20 cellular contexts compared by ENCODE assay signal in genomic region chr10:22685926-22686325, GRCh38. TPM values are rescaled to one million over a fixed set of nuclear protein-coding genes. Genes with fewer than 3 reads are reported as not detected.
DNase-seq lines count a peak whose midpoint lies in the region; ATAC-seq and TF ChIP-seq lines count a peak whose summit lies in the region.
"Had no signal": no experiment of that assay in that cellular context is flagged by ENCODE, and none has a peak within 500 bp of the region (broad histone marks: within the 10 kb centered on the region; RNA-seq: fewer than 3 reads in every experiment).

No MANE protein-coding gene starts in this region.

- CTCF ChIA-PET in CD4-positive, alpha-beta T cell (lab: Charles Lee), result interaction anchor here (0.9 to 1.1 kb wide), 2 partner anchors 8 to 21 kb away, joined by 3 read pairs; no protein-coding TSS in a partner anchor
- CTCF ChIA-PET in naive thymus-derived CD4-positive, alpha-beta T cell (lab: Charles Lee), result interaction anchor here (0.8 kb wide), 1 partner anchor 25 kb away, joined by 3 read pairs; no protein-coding TSS in a partner anchor

- H3K9ac ChIP-seq in KMS-11 (no peak overlapping the region), mesenchymal stem cell (ENCODE audit: low read length) (no peak overlapping the region)

- H2AFZ ChIP-seq in KMS-11 (ENCODE audit: low read depth) (no peak overlapping the region), mesenchymal stem cell (ENCODE audit: low read depth, low read length) (no peak overlapping the region)

- POLR2A ChIA-PET in CD4-positive, alpha-beta T cell (lab: Charles Lee), result interaction anchor here (0.9 to 2.2 kb wide), 3 partner anchors 27 to 68 kb away, joined by 3 to 9 read pairs (median 3); no protein-coding TSS in a partner anchor
- POLR2A ChIA-PET in naive thymus-derived CD4-positive, alpha-beta T cell (lab: Charles Lee), result interaction anchor here (2.4 to 11.4 kb wide), 2 partner anchors 20 to 27 kb away, joined by 12 to 145 read pairs; partner anchors contain the start of gene PIP4K2A

- H3K27me3 ChIP-seq in CD4-positive, alpha-beta T cell (ENCODE audit: control insufficient read depth, insufficient read depth, low read length), result no peaks in the 10 kb centered on the region
- H3K27me3 ChIP-seq in KMS-11 (ENCODE audit: insufficient read depth, low read depth), result no peaks in the 10 kb centered on the region
- H3K27me3 ChIP-seq in naive thymus-derived CD4-positive, alpha-beta T cell (ENCODE audit: control insufficient read depth in 2 of 2, insufficient read depth in 2 of 2, low read length in 2 of 2), result no peaks in the 10 kb centered on the region
- no peaks in the 10 kb centered on the region for H3K27me3 ChIP-seq in mesenchymal stem cell (ENCODE audit: control insufficient read depth in 1 of 2, insufficient read depth in 1 of 2, low read length in 2 of 2)
- H3K27me3 ChIP-seq: cardiac muscle cell, thyroid gland had no signal

- H3K27ac ChIP-seq in CD4-positive, alpha-beta T cell (ENCODE audit: low read depth, low read length), result peak overlapping the region; percentile 75
- H3K27ac ChIP-seq in KMS-11 (peak overlapping the region; percentile 96; the same call in 1 of the 2 replicates), mesenchymal stem cell (ENCODE audit: low read length, poor library complexity, severe bottlenecking) (no peak overlapping the region)
- H3K27ac ChIP-seq in naive thymus-derived CD4-positive, alpha-beta T cell (ENCODE audit: low read depth, low read length), result peak overlapping the region; percentile 5
- H3K27ac ChIP-seq: cardiac muscle cell, thyroid gland had no signal

- no peaks in the 10 kb centered on the region for H3K36me3 Mint-ChIP-seq in CD4-positive, alpha-beta T cell (ENCODE audit: low read depth)
- H3K36me3 Mint-ChIP-seq in naive thymus-derived CD4-positive, alpha-beta T cell, result peaks cover 0 to 7% (median 0%) of the 10 kb centered on the region in 5 donors

- H3K79me2 ChIP-seq in KMS-11 (ENCODE audit: insufficient read depth, low read depth), result peaks cover 69% of the 10 kb centered on the region

- no peak for DNase-seq in CD4-positive, alpha-beta T cell
- peak; percentile 17 for DNase-seq in fibroblast of mammary gland (ENCODE audit: low read depth)
- no peak for DNase-seq in naive thymus-derived CD4-positive, alpha-beta T cell
- DNase-seq in GM10266 (ENCODE audit: extremely low spot score), result no peak
- no peak for DNase-seq in mesenchymal stem cell
- no peak for DNase-seq in GM19240 (ENCODE audit: insufficient read length, low spot score)
- DNase-seq: activated CD4-positive, alpha-beta T cell treated with anti-CD3 and anti-CD28 coated beads, Interleukin-2, amount 50 U/mL, for 4 hours; DMS53; effector CD4-positive, alpha-beta T cell; GOT3; left colon; NCI-H1105 treated with DMSO at 0.1 percent for 48 hours; NCI-H748 treated with DMSO at 0.1 percent for 48 hours; thyroid gland had no signal

- H3K36me3 ChIP-seq in KMS-11 (ENCODE audit: insufficient read depth) (no peaks in the 10 kb centered on the region), mesenchymal stem cell (ENCODE audit: control insufficient read depth in 1 of 2, insufficient read depth in 2 of 2, low read depth in 1 of 2, low read length in 2 of 2) (no peaks in the 10 kb centered on the region)
- no peaks in the 10 kb centered on the region for H3K36me3 ChIP-seq in naive thymus-derived CD4-positive, alpha-beta T cell (ENCODE audit: control insufficient read depth in 2 of 3, insufficient read depth in 3 of 3, low read length in 3 of 3)
- H3K36me3 ChIP-seq: cardiac muscle cell, thyroid gland had no signal

- ATAC-seq in CD4-positive, alpha-beta T cell (ENCODE audit: poor library complexity), result no peak
- no peak for ATAC-seq in naive thymus-derived CD4-positive, alpha-beta T cell
- ATAC-seq in HG02588 (IDR thresholded peaks at IDR 0.05; ENCODE audit: unreplicated experiment), result no peak
- ATAC-seq: left colon; Panc1; stimulated activated effector memory CD8-positive, alpha-beta T cell treated with anti-CD3 and anti-CD28 coated beads, Interleukin-12 subunit alpha, Interleukin-12 subunit beta, amount 100 ng/mL, for 72 hours had no signal

- H3K14ac ChIP-seq in mesenchymal stem cell (ENCODE audit: low read length in 2 of 2), result no peak overlapping the region

- no peak overlapping the region for H3K18ac ChIP-seq in mesenchymal stem cell (ENCODE audit: low read depth in 1 of 2, low read length in 2 of 2)

- no peaks in the 10 kb centered on the region for H4K20me1 ChIP-seq in KMS-11 (ENCODE audit: insufficient read depth)

- no peaks in the 10 kb centered on the region for H3K27me3 Mint-ChIP-seq in CD4-positive, alpha-beta T cell
- H3K27me3 Mint-ChIP-seq in naive thymus-derived CD4-positive, alpha-beta T cell, result no peaks in the 10 kb centered on the region

- H3K27ac Mint-ChIP-seq in CD4-positive, alpha-beta T cell, result peak overlapping the region; percentile 99
- H3K27ac Mint-ChIP-seq in naive thymus-derived CD4-positive, alpha-beta T cell, result peak overlapping the region in 8 of 9 donors; percentile 76 to 99 (median 94)

- peaks cover 92% of the 10 kb centered on the region for H3K4me1 Mint-ChIP-seq in CD4-positive, alpha-beta T cell (ENCODE audit: low read depth)
- peaks cover 65 to 99% (median 94%) of the 10 kb centered on the region in 7 donors for H3K4me1 Mint-ChIP-seq in naive thymus-derived CD4-positive, alpha-beta T cell

- 82% methylated on average over 8 of the region's 8 CpGs for WGBS in mesenchymal stem cell

- peak overlapping the region; percentile 21 for H3K4me3 Mint-ChIP-seq in CD4-positive, alpha-beta T cell
- peak overlapping the region in 3 of 10 donors; percentile 10 to 94 (median 27) for H3K4me3 Mint-ChIP-seq in naive thymus-derived CD4-positive, alpha-beta T cell
- H3K4me3 Mint-ChIP-seq: activated T-helper 1 cell treated with anti-CD3 and anti-CD28 coated beads, Interleukin-12 subunit alpha, Interleukin-12 subunit beta, Interleukin-2, Interleukin-4 antibody, amounts not matched to agents 30 ng/mL and 10 ng/mL and 1 ng/mL, durations not matched to agents 14 hours and 24 hours and 36 hours had no signal

- H2BK5ac ChIP-seq in mesenchymal stem cell (ENCODE audit: low read depth, low read length, poor library complexity, severe bottlenecking), result no peak overlapping the region

- H3K4me2 ChIP-seq in KMS-11, result peak overlapping the region; percentile 88
- H3K4me2 ChIP-seq in mesenchymal stem cell (ENCODE audit: low read length, poor library complexity, severe bottlenecking), result no peak overlapping the region

- H2BK120ac ChIP-seq in mesenchymal stem cell (ENCODE audit: low read depth, low read length), result no peak overlapping the region

- intact Hi-C loops in CD4-positive, alpha-beta T cell (cut with DNase I, micrococcal nuclease), result loop anchor here in 1 of 2 experiments (2.0 kb wide), 1 partner anchor 27 kb away; no protein-coding TSS in a partner anchor
- intact Hi-C loops in naive thymus-derived CD4-positive, alpha-beta T cell (cut with micrococcal nuclease), result loop anchor here in 1 of 2 donors (2.0 to 10.0 kb wide), 2 partner anchors 13 to 409 kb away; partner anchors contain the start of gene MSRB2

- H2AK5ac ChIP-seq in mesenchymal stem cell (ENCODE audit: low read length, severe bottlenecking), result no peak overlapping the region

- H3K4ac ChIP-seq in mesenchymal stem cell (ENCODE audit: low read depth in 1 of 2, low read length in 2 of 2), result no peak overlapping the region

- no peaks in the 10 kb centered on the region for H3K9me3 Mint-ChIP-seq in CD4-positive, alpha-beta T cell
- H3K9me3 Mint-ChIP-seq in naive thymus-derived CD4-positive, alpha-beta T cell, result no peaks in the 10 kb centered on the region
- H3K9me3 Mint-ChIP-seq: activated T-helper 1 cell treated with anti-CD3 and anti-CD28 coated beads, Interleukin-12 subunit alpha, Interleukin-12 subunit beta, Interleukin-2, Interleukin-4 antibody, amounts not matched to agents 30 ng/mL and 10 ng/mL and 1 ng/mL, durations not matched to agents 14 hours and 24 hours and 36 hours; stimulated activated effector memory CD8-positive, alpha-beta T cell treated with anti-CD3 and anti-CD28 coated beads, Interleukin-12 subunit alpha, Interleukin-12 subunit beta, amount 100 ng/mL, for 72 hours had no signal

- H3K4me1 ChIP-seq in KMS-11 (ENCODE audit: low read depth, poor library complexity, severe bottlenecking) (peaks cover 79% of the 10 kb centered on the region), mesenchymal stem cell (ENCODE audit: control insufficient read depth, insufficient read depth, low read depth, low read length) (peaks cover 20% of the 10 kb centered on the region)
- H3K4me1 ChIP-seq in naive thymus-derived CD4-positive, alpha-beta T cell (ENCODE audit: control insufficient read depth in 2 of 2, insufficient read depth in 2 of 2, low read length in 2 of 2), result peaks cover 89 to 91% of the 10 kb centered on the region in 2 donors

- peaks cover 8% of the 10 kb centered on the region for H3K79me1 ChIP-seq in mesenchymal stem cell (replicated peaks; ENCODE audit: low read length, poor library complexity, severe bottlenecking)

- no peak overlapping the region for H2BK12ac ChIP-seq in mesenchymal stem cell (ENCODE audit: low read length in 2 of 2)

- H3K4me3 ChIP-seq in KMS-11 (IDR thresholded peaks at IDR 0.05; ENCODE audit: insufficient read depth, low read depth, low read length) (no peak overlapping the region), fibroblast of mammary gland (ENCODE audit: control insufficient read depth, low read depth, low read length) (no peak overlapping the region), mesenchymal stem cell (ENCODE audit: insufficient read depth in 1 of 2, low read depth in 1 of 2, low read length in 2 of 2) (no peak overlapping the region)
- no peak overlapping the region for H3K4me3 ChIP-seq in naive thymus-derived CD4-positive, alpha-beta T cell (ENCODE audit: low read length)
- H3K4me3 ChIP-seq: cardiac muscle cell, thyroid gland had no signal

- H4K8ac ChIP-seq in mesenchymal stem cell (ENCODE audit: low read length), result no peak overlapping the region

- TF ChIP-seq CTCF in CD4-positive, alpha-beta T cell (IDR thresholded peaks at IDR 0.05), result no peak
- TF ChIP-seq CTCF in KMS-11 (conservative IDR thresholded peaks at IDR 0.05; ENCODE audit: low read depth, low read length) (no peak), fibroblast of mammary gland (conservative IDR thresholded peaks at IDR 0.05; ENCODE audit: control insufficient read depth, insufficient read depth, low read depth, low read length) (no peak), GM10266 (IDR thresholded peaks at IDR 0.05; ENCODE audit: control insufficient read depth, insufficient read depth, low read depth, missing control alignments) (no peak)

- no peak overlapping the region for H3K23ac ChIP-seq in mesenchymal stem cell (ENCODE audit: low read length in 2 of 2)

- no peak overlapping the region for H2BK15ac ChIP-seq in mesenchymal stem cell (ENCODE audit: low read depth, poor library complexity, severe bottlenecking)

- H4K91ac ChIP-seq in mesenchymal stem cell (ENCODE audit: low read length), result no peak overlapping the region

- no peaks in the 10 kb centered on the region for H3K9me3 ChIP-seq in CD4-positive, alpha-beta T cell (ENCODE audit: control insufficient read depth, low read length)
- no peaks in the 10 kb centered on the region for H3K9me3 ChIP-seq in naive thymus-derived CD4-positive, alpha-beta T cell (ENCODE audit: control insufficient read depth in 2 of 3, low read length in 3 of 3)
- H3K9me3 ChIP-seq in mesenchymal stem cell (ENCODE audit: control insufficient read depth, low read length), result no peaks in the 10 kb centered on the region
- H3K9me3 ChIP-seq: thyroid gland had no signal

RNA-seq across cellular contexts. Expression of gene PIP4K2A, which starts 28.5 kb away (rescaled TPM):
- total RNA-seq in CD4-positive, alpha-beta T cell, result 10 to 100 TPM; 75.4 to 87.2 TPM
- total RNA-seq in naive thymus-derived CD4-positive, alpha-beta T cell, result 100 to 1,000 TPM; 110 to 152 (median 140) TPM
- polyA plus RNA-seq in naive thymus-derived CD4-positive, alpha-beta T cell, result 10 to 100 TPM; 40.9 to 43.5 TPM
- polyA plus RNA-seq in mesenchymal stem cell (2013, experiment 1 of 2), result 53.7 TPM
- 51.9 TPM for polyA plus RNA-seq in mesenchymal stem cell (2013, experiment 2 of 2)
